In genomic region chr5:4005335-4005734, GRCh38 we compare ENCODE assay signal across 23 cellular contexts.
A peak's percentile ranks its signal among the peaks of the same experiment; 100 is the strongest.
DNase-seq lines count a peak whose midpoint lies in the region; ATAC-seq and TF ChIP-seq lines count a peak whose summit lies in the region.
"Had no signal": no experiment of that assay in that cellular context is flagged by ENCODE, and none has a peak within 500 bp of the region (broad histone marks: within the 10 kb centered on the region; RNA-seq: fewer than 3 reads in every experiment).

No MANE protein-coding gene starts in this region.

- 0 out of 2 replicates have a peak overlapping the region, but pooled peaks have one; percentile 22 for H3K4me2 ChIP-seq in BLaER1
- H3K4me2 ChIP-seq: A549 had no signal

- ATAC-seq in HG03432 (IDR thresholded peaks at IDR 0.05; ENCODE audit: unreplicated experiment) (no peak), psoas muscle (no peak)
- ATAC-seq in activated naive CD4-positive, alpha-beta T cell treated with anti-CD3 and anti-CD28 coated beads, Interleukin-2, amount 50 U/mL, for 72 hours = no peak
- ATAC-seq: A549 had no signal

- no peak for TF ChIP-seq CTCF in psoas muscle (IDR thresholded peaks at IDR 0.05)

- H3K9ac ChIP-seq in BLaER1 = no peak overlapping the region

- H3K9me3 ChIP-seq in BLaER1 (peaks cover 2% of the 10 kb centered on the region), psoas muscle (no peaks in the 10 kb centered on the region)
- H3K9me3 ChIP-seq: Caco-2 had no signal

- 75 to 85% (median 82%) methylated on average over 11 of the region's 11 CpGs for WGBS in psoas muscle, 3 donors

- intact Hi-C loops in psoas muscle (cut with DNase I) = no loop called here

- H3K27me3 ChIP-seq in BLaER1 (no peaks in the 10 kb centered on the region), psoas muscle (ENCODE audit: insufficient read depth in 3 of 3, low read length in 2 of 3) (no peaks in the 10 kb centered on the region)

- peaks cover 10 to 14% of the 10 kb centered on the region in 2 donors for H3K9me3 Mint-ChIP-seq in activated naive CD4-positive, alpha-beta T cell treated with anti-CD3 and anti-CD28 coated beads, Interleukin-2, amount 50 U/mL, for 72 hours

- H3K36me3 ChIP-seq in BLaER1 (no peaks in the 10 kb centered on the region), psoas muscle (ENCODE audit: insufficient read depth in 1 of 2, low read depth in 1 of 2) (no peaks in the 10 kb centered on the region)

- H4K20me1 ChIP-seq in BLaER1 = no peaks in the 10 kb centered on the region

- H3K36me3 Mint-ChIP-seq in activated naive CD4-positive, alpha-beta T cell treated with anti-CD3 and anti-CD28 coated beads, Interleukin-2, amount 50 U/mL, for 72 hours = no peaks in the 10 kb centered on the region
- H3K36me3 Mint-ChIP-seq: CD4-positive, alpha-beta memory T cell had no signal

- no peak overlapping the region for H3K27ac Mint-ChIP-seq in activated naive CD4-positive, alpha-beta T cell treated with anti-CD3 and anti-CD28 coated beads, Interleukin-2, amount 50 U/mL, for 72 hours
- H3K27ac Mint-ChIP-seq: CD4-positive, alpha-beta memory T cell had no signal

- H3K27ac ChIP-seq in BLaER1 (no peak overlapping the region), psoas muscle (no peak overlapping the region)
- H3K27ac ChIP-seq: A549, RWPE1 had no signal

- no peak overlapping the region for H3K4me3 ChIP-seq in BLaER1
- no peak overlapping the region for H3K4me3 ChIP-seq in psoas muscle
- H3K4me3 ChIP-seq: A549 had no signal

- H3K4me1 ChIP-seq in BLaER1 (peaks cover 16% of the 10 kb centered on the region), psoas muscle (no peaks in the 10 kb centered on the region)
- H3K4me1 ChIP-seq: A549, Caco-2 had no signal

- DNase-seq in ELF-1 (ENCODE audit: low read depth, low spot score) = peak; percentile 25
- peak; percentile 8 for DNase-seq in RPMI8226
- peak; percentile 16 for DNase-seq in iPS-NIHi7 (ENCODE audit: extremely low spot score)
- DNase-seq in activated naive CD4-positive, alpha-beta T cell treated with anti-CD3 and anti-CD28 coated beads, Interleukin-2, amount 50 U/mL, for 72 hours (ENCODE audit: low spot score in 2 of 2) = no peak
- no peak for DNase-seq in psoas muscle
- DNase-seq: AML-193; C1 segment of cervical spinal cord; Caco-2; CD4-positive, alpha-beta memory T cell; EL; GF-D8; Karpas-422; NCI-H1092 treated with DMSO at 0.1 percent for 48 hours; NCI-H1436; NCI-H187 treated with DMSO at 0.1 percent for 48 hours; NCI-H446; NCI-H524 treated with DMSO at 0.1 percent for 48 hours; SHP77 treated with DMSO at 0.1 percent for 48 hours; T-helper 1 cell had no signal

Comparison
In these comparisons a context has a peak if more than half of its experiments do, and no peak if none do; other contexts are left out.
1. DNase-seq: peak in ELF-1 (single experiment), RPMI8226 (single experiment) and iPS-NIHi7 (single experiment); none in activated naive CD4-positive, alpha-beta T cell treated with anti-CD3 and anti-CD28 coated beads, Interleukin-2, amount 50 U/mL, for 72 hours (0 of 2) and psoas muscle (0 of 2).